ENCODE assay signal across 11 cellular contexts in the genomic region with DNA sequence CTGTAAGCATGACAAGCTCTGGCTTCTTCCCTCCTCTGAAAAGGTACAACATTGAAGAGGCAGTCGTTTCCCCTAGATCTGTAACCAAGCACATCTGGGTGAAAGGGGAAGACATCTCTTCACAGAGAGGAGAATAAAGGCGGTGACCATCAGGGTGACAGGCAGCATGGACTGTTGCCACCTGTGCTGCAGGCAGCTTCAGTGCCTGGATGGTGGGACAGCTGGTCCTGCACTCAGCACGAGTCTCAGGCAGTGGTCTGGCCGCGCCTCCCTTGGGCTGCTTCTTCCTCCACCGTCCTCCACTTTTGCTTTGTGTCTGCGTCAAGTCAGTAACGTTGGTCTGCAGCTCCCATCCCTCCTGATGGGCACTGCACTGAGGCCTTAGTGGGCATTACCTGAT.
"Had no signal": no experiment of that assay in that cellular context is flagged by ENCODE, and none has a peak within 500 bp of the region (broad histone marks: within the 10 kb centered on the region; RNA-seq: fewer than 3 reads in every experiment).

No MANE protein-coding gene starts in this region.

- H3K27ac ChIP-seq: parathyroid adenoma, suprapubic skin had no signal

- H3K4me1 ChIP-seq: parathyroid adenoma had no signal

- H3K27ac Mint-ChIP-seq: activated naive CD8-positive, alpha-beta T cell; memory B cell; stimulated activated naive B cell treated with anti-CD40 and anti-IgM and Interleukin-4, amounts not matched to agents 10 μg/mL and 1 μg/mL and 100 μg/mL, for 72 hours; T-helper 2 cell treated with Interferon-gamma antibody and Interleukin-4, amounts not matched to agents 5 μg/mL and 100 μg/mL, for 36 hours had no signal

- H3K4me3 Mint-ChIP-seq: activated naive CD8-positive, alpha-beta T cell; activated T-cell treated with anti-CD3 and anti-CD28 coated beads, Interleukin-2, amount 50 U/mL, for 4 hours; memory B cell; stimulated activated naive B cell treated with anti-CD40 and anti-IgM and Interleukin-4, amounts not matched to agents 10 μg/mL and 1 μg/mL and 100 μg/mL, for 72 hours; T-helper 2 cell treated with Interferon-gamma antibody and Interleukin-4, amounts not matched to agents 5 μg/mL and 100 μg/mL, for 36 hours had no signal

- DNase-seq: activated CD4-positive, alpha-beta T cell treated with anti-CD3 and anti-CD28 coated beads for 1 hour; activated CD4-positive, alpha-beta T cell treated with anti-CD3 and anti-CD28 coated beads, Interleukin-2, amount 50 U/mL, for 48 hours; activated gamma-delta T cell; activated T-cell treated with anti-CD3 and anti-CD28 coated beads, Interleukin-2, amount 50 U/mL, for 4 hours; stimulated activated naive B cell treated with anti-CD40 and anti-IgM and Interleukin-4, amounts not matched to agents 10 μg/mL and 1 μg/mL and 100 μg/mL, for 72 hours had no signal

- H3K9ac ChIP-seq: parathyroid adenoma had no signal

- H3K27me3 Mint-ChIP-seq: activated naive CD8-positive, alpha-beta T cell; memory B cell had no signal

- H2AFZ ChIP-seq: parathyroid adenoma had no signal

- ATAC-seq: activated T-cell treated with anti-CD3 and anti-CD28 coated beads, Interleukin-2, amount 50 U/mL, for 4 hours; stimulated activated naive B cell treated with anti-CD40 and anti-IgM and Interleukin-4, amounts not matched to agents 10 μg/mL and 1 μg/mL and 100 μg/mL, for 72 hours had no signal

- H3K4me3 ChIP-seq: esophagus muscularis mucosa, suprapubic skin had no signal

- H3K79me2 ChIP-seq: parathyroid adenoma had no signal

- H3K27me3 ChIP-seq: esophagus muscularis mucosa, suprapubic skin had no signal

- H3K9me3 Mint-ChIP-seq: T-helper 2 cell treated with Interferon-gamma antibody and Interleukin-4, amounts not matched to agents 5 μg/mL and 100 μg/mL, for 36 hours had no signal

- H3K9me3 ChIP-seq: suprapubic skin had no signal

- H3K36me3 ChIP-seq: esophagus muscularis mucosa, suprapubic skin had no signal
